Comparison of ENCODE assay signal across 34 cellular contexts in genomic region chr4:146640021-146640425, GRCh38. TPM values are rescaled to one million over a fixed set of nuclear protein-coding genes. Genes with fewer than 3 reads are reported as not detected.
DNase-seq lines count a peak whose midpoint lies in the region; ATAC-seq, FAIRE-seq and TF ChIP-seq lines count a peak whose summit lies in the region.
"Had no signal": no experiment of that assay in that cellular context is flagged by ENCODE, and none has a peak within 500 bp of the region (broad histone marks: within the 10 kb centered on the region; RNA-seq: fewer than 3 reads in every experiment).

No MANE protein-coding gene starts in this region.

- no peaks in the 10 kb centered on the region for H3K79me1 ChIP-seq in H1 (ENCODE audit: low read depth, low read length)

- H4K20me1 ChIP-seq in H1 (replicated peaks in 1 of 2; ENCODE audit: control insufficient read depth in 1 of 2, insufficient read depth in 2 of 2, low read length in 2 of 2) (peaks cover 13 to 16% of the 10 kb centered on the region in 2 experiments), neural progenitor cell (ENCODE audit: low read depth) (peaks cover 88% of the 10 kb centered on the region)

- no peak for ATAC-seq in HG03469 (IDR thresholded peaks at IDR 0.05; ENCODE audit: unreplicated experiment)
- ATAC-seq: activated T-cell treated with anti-CD3 and anti-CD28 coated beads, Interleukin-2, amount 50 U/mL, for 4 hours; natural killer cell treated with Interleukin-12 subunit alpha and Interleukin-12 subunit beta and Interleukin-15 and Interleukin-18, amount 100 ng/mL, for 72 hours; Panc1; pancreas; T-helper 17 cell had no signal

- H3K27me3 ChIP-seq in HUES48 (ENCODE audit: control insufficient read depth, insufficient read depth, low read length) (peaks cover 100% of the 10 kb centered on the region), H1 (replicated peaks in 1 of 4; ENCODE audit: control insufficient read depth in 3 of 4, extremely low read depth in 1 of 4, insufficient read depth in 3 of 4, low read length in 3 of 4) (peaks cover 75 to 100% (median 89%) of the 10 kb centered on the region in 4 experiments), neural progenitor cell (peaks cover 100% of the 10 kb centered on the region)

- H3K4me2 ChIP-seq in H1 (ENCODE audit: insufficient read depth in 1 of 2, low read depth in 2 of 2, low read length in 2 of 2) (peak overlapping the region; percentile 65 to 89), neural progenitor cell (peak overlapping the region; percentile 59)

- H3K4me3 Mint-ChIP-seq in activated CD4-positive, alpha-beta T cell treated with anti-CD3 and anti-CD28 coated beads, Interleukin-2, amount 10 ng/mL, durations not matched to agents 24 days and 14 days, result no peak overlapping the region
- peak overlapping the region; percentile 82 for H3K4me3 Mint-ChIP-seq in neural progenitor cell
- H3K4me3 Mint-ChIP-seq: activated T-cell treated with anti-CD3 and anti-CD28 coated beads, Interleukin-2, amount 50 U/mL, for 4 hours had no signal

- no peak overlapping the region for H4K91ac ChIP-seq in H1 (replicated peaks; ENCODE audit: insufficient read length, low read length)

- H3K36me3 ChIP-seq in HUES48 (ENCODE audit: control insufficient read depth, insufficient read depth, low read length) (no peaks in the 10 kb centered on the region), H1 (ENCODE audit: control insufficient read depth in 2 of 4, insufficient read depth in 4 of 4, low read length in 3 of 4) (peaks cover 0 to 3% (median 0%) of the 10 kb centered on the region in 4 experiments; a peak in 1 of 8 replicates), neural progenitor cell (no peaks in the 10 kb centered on the region)
- H3K36me3 ChIP-seq: breast epithelium, pancreas had no signal

- DNase-seq in activated CD4-positive, alpha-beta T cell treated with anti-CD3 and anti-CD28 coated beads, Interleukin-2, amount 10 ng/mL, durations not matched to agents 24 days and 14 days, result no peak
- no peak for DNase-seq in activated CD4-positive, alpha-beta T cell treated with anti-CD3 and anti-CD28 coated beads, Interleukin-2, amount 50 U/mL, for 48 hours
- DNase-seq in H1 (ENCODE audit: low read depth in 1 of 2, low spot score in 2 of 2) (no peak), neural progenitor cell (ENCODE audit: low spot score) (no peak), AG08395 (ENCODE audit: low spot score) (no peak), foreskin fibroblast (no peak)
- DNase-seq: activated CD4-positive, alpha-beta T cell treated with anti-CD3 and anti-CD28 coated beads for 1 hour; activated naive CD4-positive, alpha-beta T cell treated with Interleukin-2 at 50 U/mL for 16 hours; activated T-cell treated with anti-CD3 and anti-CD28 coated beads, Interleukin-2, amount 50 U/mL, for 4 hours; AML-193; amygdala; CD4-positive, CD25-positive, alpha-beta regulatory T cell; HCEC 1CT; hippocampal formation; MV-4-11; NCI-H1436 treated with DMSO at 0.1 percent for 48 hours; NCI-H226; NCI-H69; Right ventricle myocardium superior; small intestine; stimulated activated naive CD4-positive, alpha-beta T cell treated with Interleukin-2 at 50 U/mL for 16 hours; T-helper 17 cell; testis had no signal

- no peak for TF ChIP-seq POLR2A in H1 (IDR thresholded peaks at IDR 0.05; ENCODE audit: control extremely low read depth in 1 of 2, low read depth in 2 of 2, low read length in 2 of 2)

- H3K9ac ChIP-seq in HUES48 (ENCODE audit: low read depth, low read length) (no peak overlapping the region), H1 (replicated peaks in 1 of 4; ENCODE audit: extremely low read depth in 1 of 4, low read depth in 3 of 4, low read length in 3 of 4) (no peak overlapping the region), neural progenitor cell (no peak overlapping the region)

- H3K27ac ChIP-seq in HUES48 (ENCODE audit: low read depth, low read length), result no peak overlapping the region
- H3K27ac ChIP-seq in H1 (ENCODE audit: low read depth, low read length), result no peak overlapping the region
- no peak overlapping the region for H3K27ac ChIP-seq in neural progenitor cell
- H3K27ac ChIP-seq: breast epithelium, pancreas, testis had no signal

- no peak overlapping the region; the same call in 1 of the 2 replicates for H2BK15ac ChIP-seq in H1 (ENCODE audit: low read length)

- H3F3A ChIP-seq in neural progenitor cell (ENCODE audit: low read depth), result peaks cover 10% of the 10 kb centered on the region

- H3K4me3 ChIP-seq in HUES48 (ENCODE audit: low read depth, low read length) (peak overlapping the region; percentile 42; the same call in 1 of the 2 replicates), H1 (ENCODE audit: extremely low read depth in 1 of 4, insufficient read depth in 2 of 4, low read depth in 3 of 4, low read length in 4 of 4) (peak overlapping the region; percentile 5 to 73 (median 12); a peak in 5 of 8 replicates), neural progenitor cell (no peak overlapping the region), foreskin fibroblast (ENCODE audit: low read depth in 1 of 2, low read length in 2 of 2) (no peak overlapping the region)
- H3K4me3 ChIP-seq: testis had no signal

- WGBS in H1 (ENCODE audit: extremely low coverage in 1 of 2, insufficient coverage in 1 of 2, insufficient read length in 1 of 2, insufficient replicate concordance in 2 of 2, low coverage in 1 of 2, low lambda C conversion rate in 2 of 2, missing lambda C conversion rate in 1 of 2), 2 experiments, result 9% methylated on average over 19 of the region's 43 CpGs; no CpG with 5 or more reads in 1 of the 2 experiments

- H2BK5ac ChIP-seq in H1 (ENCODE audit: low read depth, low read length), result no peak overlapping the region

- no peak for FAIRE-seq in H1 (lab: Jason Lieb, UNC)
- FAIRE-seq: A204.1, pancreas, small intestine had no signal

- TF ChIP-seq RAD21 in H1 (IDR thresholded peaks at IDR 0.05 in 1 of 2, conservative IDR thresholded peaks at IDR 0.05 in 1 of 2; ENCODE audit: low read depth in 2 of 2, low read length in 2 of 2), result no peak

- H2BK12ac ChIP-seq in H1 (ENCODE audit: low read depth, low read length), result peak overlapping the region; percentile 34; the same call in 1 of the 2 replicates

- TF ChIP-seq CTCF in H1 (IDR thresholded peaks at IDR 0.05; ENCODE audit: control extremely low read depth in 1 of 3, insufficient read depth in 1 of 3, low read depth in 1 of 3, low read length in 3 of 3) (no peak), neural progenitor cell (IDR thresholded peaks at IDR 0.05) (no peak), foreskin fibroblast (IDR thresholded peaks at IDR 0.05; ENCODE audit: low read depth, low read length) (no peak)

- no peak overlapping the region for H3K4ac ChIP-seq in H1 (replicated peaks; ENCODE audit: insufficient read length, low read depth, low read length)

- H3K56ac ChIP-seq in H1 (replicated peaks; ENCODE audit: insufficient read length, low read depth, low read length), result no peak overlapping the region

- intact Hi-C loops in activated CD4-positive, alpha-beta T cell treated with anti-CD3 and anti-CD28 coated beads, Interleukin-2, amount 10 ng/mL, durations not matched to agents 24 days and 14 days (cut with micrococcal nuclease), result loop anchor here (2.0 kb wide), 1 partner anchor 15 kb away; no protein-coding TSS in a partner anchor

- POLR2A ChIA-PET in H1 (lab: Charles Lee; ENCODE audit: partially characterized antibody), result interaction anchor here (3.4 kb wide), 1 partner anchor 8 kb away, joined by 9 read pairs; no protein-coding TSS in a partner anchor

- H3K14ac ChIP-seq in H1 (ENCODE audit: insufficient read length), result no peak overlapping the region

- peaks cover 10% of the 10 kb centered on the region for H3K4me1 ChIP-seq in HUES48 (ENCODE audit: control insufficient read depth, insufficient read depth, low read length)
- peaks cover 0 to 12% (median 8%) of the 10 kb centered on the region in 4 experiments; a peak in 6 of 7 replicates for H3K4me1 ChIP-seq in H1 (replicated peaks in 1 of 4; ENCODE audit: control insufficient read depth in 3 of 4, insufficient read depth in 4 of 4, low read length in 3 of 4)
- peaks cover 9% of the 10 kb centered on the region for H3K4me1 ChIP-seq in neural progenitor cell
- H3K4me1 ChIP-seq: breast epithelium had no signal

- H3K9me3 Mint-ChIP-seq in activated CD4-positive, alpha-beta T cell treated with anti-CD3 and anti-CD28 coated beads, Interleukin-2, amount 10 ng/mL, durations not matched to agents 24 days and 14 days, result peaks cover 26% of the 10 kb centered on the region
- H3K9me3 Mint-ChIP-seq in neural progenitor cell, result peaks cover 2% of the 10 kb centered on the region
- H3K9me3 Mint-ChIP-seq: natural killer cell treated with Interleukin-12 subunit alpha and Interleukin-12 subunit beta and Interleukin-15 and Interleukin-18, amount 100 ng/mL, for 72 hours had no signal

- no peak for TF ChIP-seq EP300 in H1 (IDR thresholded peaks at IDR 0.05; ENCODE audit: borderline replicate concordance in 1 of 2, low read depth in 2 of 2, low read length in 2 of 2)

- peaks cover 79% of the 10 kb centered on the region for H3K27me3 Mint-ChIP-seq in activated CD4-positive, alpha-beta T cell treated with anti-CD3 and anti-CD28 coated beads, Interleukin-2, amount 10 ng/mL, durations not matched to agents 24 days and 14 days
- peaks cover 90% of the 10 kb centered on the region for H3K27me3 Mint-ChIP-seq in neural progenitor cell (ENCODE audit: insufficient read depth, low read depth)

- H3K9me3 ChIP-seq in HUES48 (ENCODE audit: control insufficient read depth, insufficient read depth, low read length) (no peaks in the 10 kb centered on the region), H1 (ENCODE audit: insufficient read depth in 2 of 2, low read depth in 1 of 2, low read length in 1 of 2) (no peaks in the 10 kb centered on the region), neural progenitor cell (ENCODE audit: low read depth) (no peaks in the 10 kb centered on the region)
- H3K9me3 ChIP-seq: breast epithelium, pancreas, testis had no signal

- no peak overlapping the region for H2BK20ac ChIP-seq in H1 (ENCODE audit: low read length)

- H3K79me2 ChIP-seq in H1 (ENCODE audit: control insufficient read depth in 1 of 2, insufficient read depth in 2 of 2, low read length in 2 of 2), result no peaks in the 10 kb centered on the region
- H3K79me2 ChIP-seq in neural progenitor cell (ENCODE audit: low read depth), result no peaks in the 10 kb centered on the region

- peak overlapping the region; percentile 67 for H3K27ac Mint-ChIP-seq in activated CD4-positive, alpha-beta T cell treated with anti-CD3 and anti-CD28 coated beads, Interleukin-2, amount 10 ng/mL, durations not matched to agents 24 days and 14 days
- H3K27ac Mint-ChIP-seq in neural progenitor cell, result no peak overlapping the region
- H3K27ac Mint-ChIP-seq: CD4-positive, CD25-positive, alpha-beta regulatory T cell; natural killer cell treated with Interleukin-12 subunit alpha and Interleukin-12 subunit beta and Interleukin-15 and Interleukin-18, amount 100 ng/mL, for 72 hours; T-helper 17 cell had no signal

- CTCF ChIA-PET in H1 (lab: Charles Lee; ENCODE audit: partially characterized antibody), result no interaction called here

- H4K8ac ChIP-seq in H1 (ENCODE audit: extremely low read depth, insufficient read depth, low read length), result no peak overlapping the region

- peaks cover 10% of the 10 kb centered on the region for H3K4me1 Mint-ChIP-seq in activated CD4-positive, alpha-beta T cell treated with anti-CD3 and anti-CD28 coated beads, Interleukin-2, amount 10 ng/mL, durations not matched to agents 24 days and 14 days
- H3K4me1 Mint-ChIP-seq in neural progenitor cell, result peaks cover 33% of the 10 kb centered on the region

- H3K36me3 Mint-ChIP-seq in activated CD4-positive, alpha-beta T cell treated with anti-CD3 and anti-CD28 coated beads, Interleukin-2, amount 10 ng/mL, durations not matched to agents 24 days and 14 days (ENCODE audit: low read depth), result peaks cover 3% of the 10 kb centered on the region
- H3K36me3 Mint-ChIP-seq in neural progenitor cell, result no peaks in the 10 kb centered on the region
- H3K36me3 Mint-ChIP-seq: CD4-positive, CD25-positive, alpha-beta regulatory T cell; IgD-negative memory B cell had no signal

- H3K18ac ChIP-seq in H1 (ENCODE audit: extremely low read depth, low read length), result no peak overlapping the region

- no peak overlapping the region for H2AFZ ChIP-seq in H1 (ENCODE audit: low read length)
- no peak overlapping the region for H2AFZ ChIP-seq in neural progenitor cell (replicated peaks)

- H3K23ac ChIP-seq in H1 (ENCODE audit: insufficient read length), result no peak overlapping the region

- peaks cover 15% of the 10 kb centered on the region; the same call in 1 of the 2 replicates for H3K23me2 ChIP-seq in H1 (ENCODE audit: low read depth, low read length)

- no peak overlapping the region for H2AK5ac ChIP-seq in H1 (ENCODE audit: low read depth, low read length)

- H4K5ac ChIP-seq in H1 (ENCODE audit: insufficient read length, low read depth, low read length), result no peak overlapping the region

- no peak overlapping the region for H2BK120ac ChIP-seq in H1 (replicated peaks; ENCODE audit: low read depth, low read length)

RNA-seq across cellular contexts. Expression of gene POU4F2, which starts 1.3 kb away (rescaled TPM):
- total RNA-seq in activated CD4-positive, alpha-beta T cell treated with anti-CD3 and anti-CD28 coated beads, Interleukin-2, amount 10 ng/mL, durations not matched to agents 24 days and 14 days, result not detected in 2 replicates
- not detected in 2 replicates for total RNA-seq in H1 (2021; fragmentation: NEBNext Ultra II Directional; extraction: Animal tissue kit (Norgen Biotek cat#: 25700))
- not detected in 2 replicates for polyA plus RNA-seq in H1 (2011; rRNA removed)
- polyA plus RNA-seq in H1 (2011; cell fraction: cytosol; rRNA removed), result not detected
- polyA plus RNA-seq in H1 (2011; cell fraction: nucleus; rRNA removed), result not detected
- not detected in 4 replicates for polyA plus RNA-seq in H1 (2012, experiment 1 of 2)
- not detected for polyA plus RNA-seq in H1 (2012, experiment 2 of 2)
- polyA plus RNA-seq in H1 (2013, experiment 1 of 2), result not detected
- not detected for polyA plus RNA-seq in H1 (2013, experiment 2 of 2)
- polyA minus RNA-seq in H1 (2011; rRNA and poly(A)+ RNA removed), result not detected in 2 replicates
- not detected for polyA minus RNA-seq in H1 (2011; cell fraction: cytosol; rRNA and poly(A)+ RNA removed)
- polyA minus RNA-seq in H1 (2011; cell fraction: nucleus; rRNA and poly(A)+ RNA removed), result not detected
- total RNA-seq in neural progenitor cell (ENCODE audit: low replicate concordance), result not detected in 2 replicates
- total RNA-seq: activated T-cell treated with anti-CD3 and anti-CD28 coated beads, Interleukin-2, amount 50 U/mL, for 4 hours; breast epithelium; CD4-positive, CD25-positive, alpha-beta regulatory T cell; Daoy; mucosa of gallbladder; natural killer cell treated with Interleukin-12 subunit alpha and Interleukin-12 subunit beta and Interleukin-15 and Interleukin-18, amount 100 ng/mL, for 72 hours; pancreas; Right ventricle myocardium superior; T-helper 17 cell; ureter had no signal
- polyA plus RNA-seq: CD4-positive, CD25-positive, alpha-beta regulatory T cell; IgD-negative memory B cell; pancreas; small intestine had no signal

Comparison
In these comparisons a context has a peak if more than half of its experiments do, and no peak if none do; other contexts are left out.
1. H3K4me3 ChIP-seq: peak in HUES48 (single experiment) and H1 (4 of 4); none in neural progenitor cell (single experiment) and foreskin fibroblast (0 of 2).